Comparison of ENCODE assay signal across 8 cellular contexts in the genomic region with DNA sequence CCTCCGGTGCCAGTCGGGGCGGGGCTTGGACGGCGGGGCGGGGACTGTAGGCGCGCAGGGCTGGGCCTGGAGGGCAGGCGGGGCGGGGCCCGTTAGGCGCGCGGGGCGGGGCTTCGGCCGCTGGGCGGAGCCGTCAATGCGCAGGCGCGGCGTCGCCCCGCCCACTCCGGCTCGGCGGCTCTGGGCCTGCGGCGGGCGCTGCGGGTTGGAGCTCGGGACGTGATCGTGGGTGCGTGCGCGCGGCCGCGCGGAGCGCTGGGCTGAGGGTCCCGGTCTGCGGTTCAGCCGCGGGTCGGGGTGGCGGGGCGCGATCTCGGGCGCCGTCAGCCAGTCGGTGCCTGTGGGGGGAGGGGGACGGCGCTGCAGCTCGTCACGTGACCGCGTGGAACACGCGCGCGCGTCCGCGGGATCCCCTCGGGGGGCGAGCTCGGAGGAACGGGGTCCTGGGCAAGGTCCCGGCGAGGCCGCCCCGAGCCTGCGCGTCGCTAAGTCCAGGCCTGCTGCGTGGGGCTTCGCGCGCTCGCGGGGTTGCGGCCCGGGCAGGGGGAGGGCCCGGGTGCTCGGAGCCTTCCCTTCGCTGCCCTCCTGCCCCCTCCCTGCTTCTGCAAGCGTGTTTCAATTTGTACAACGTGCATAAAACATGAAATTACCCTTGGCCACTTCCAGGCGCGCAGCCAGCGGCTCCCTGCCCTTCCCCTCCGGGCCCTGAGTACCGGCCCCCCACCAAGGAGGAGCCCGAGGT. TPM values are rescaled to one million over a fixed set of nuclear protein-coding genes. Genes with fewer than 3 reads are reported as not detected.
A peak's percentile ranks its signal among the peaks of the same experiment; 100 is the strongest.
DNase-seq lines count a peak whose midpoint lies in the region; ATAC-seq, FAIRE-seq and TF ChIP-seq lines count a peak whose summit lies in the region.

A gene (plus strand): TSS at position 164 of the 742 bp plus-strand sequence. CDS start 595 bp downstream, outside the sequence.

- H3K4me1 ChIP-seq in keratinocyte (ENCODE audit: control insufficient read depth, extremely low read depth, insufficient read depth, low read length) = peaks cover 24% of the 10 kb centered on the region

- peak within 1 kb of the TSS; percentile 71 for H3K4me3 Mint-ChIP-seq in central memory CD8-positive, alpha-beta T cell

- no peaks in the 10 kb centered on the region for H3K79me2 ChIP-seq in keratinocyte (ENCODE audit: control insufficient read depth, insufficient read depth, low read length)

- peak within 1 kb of the TSS; percentile 70 for H2AFZ ChIP-seq in keratinocyte (ENCODE audit: control insufficient read depth, low read length)

- no peaks in the 10 kb centered on the region for H3K27me3 ChIP-seq in keratinocyte (ENCODE audit: control insufficient read depth, extremely low read depth, insufficient read depth, low read length)

- DNase-seq in AG08396 (ENCODE audit: low spot score) = peak; percentile 99
- DNase-seq in NCI-H446 (lab: John Stamatoyannopoulos, UW) = peak; percentile 48 to 91
- DNase-seq in central memory CD8-positive, alpha-beta T cell (ENCODE audit: low spot score in 2 of 2) = peak; percentile 84 to 90
- no peak for DNase-seq in keratinocyte (ENCODE audit: low read depth, low spot score)
- peak; percentile 89 to 94 (median 94) for DNase-seq in stimulated activated CD4-positive, alpha-beta T cell treated with anti-CD3 and anti-CD28 coated beads, Interleukin-12 subunit alpha, Interleukin-12 subunit beta, amount 100 ng/mL, for 48 hours (ENCODE audit: low read depth in 2 of 3, low spot score in 1 of 3)

- dilution Hi-C loops in keratinocyte (cut with MboI; ENCODE audit: extremely low pct_ligation_motif_present, low sequenced_read_pairs) = no loop called here

- TF ChIP-seq CTCF in keratinocyte (optimal IDR thresholded peaks at IDR 0.05 in 1 of 3, IDR thresholded peaks at IDR 0.05 in 1 of 3, conservative IDR thresholded peaks at IDR 0.05 in 1 of 3; ENCODE audit: extremely low read depth in 1 of 3, insufficient read depth in 2 of 3, low read length in 3 of 3) = no peak

- peaks cover 28% of the 10 kb centered on the region for H3K4me1 Mint-ChIP-seq in central memory CD8-positive, alpha-beta T cell

- peaks cover 2% of the 10 kb centered on the region for H3K9me1 ChIP-seq in keratinocyte (ENCODE audit: control insufficient read depth, extremely low read depth, insufficient read depth, low read length)

- peak within 1 kb of the TSS; percentile 64 for H3K27ac Mint-ChIP-seq in central memory CD8-positive, alpha-beta T cell (ENCODE audit: low read depth)

- peak within 1 kb of the TSS; percentile 75 for H3K27ac ChIP-seq in keratinocyte (ENCODE audit: control insufficient read depth, insufficient read depth, low read length)

- peak within 1 kb of the TSS; percentile 84 for H3K9ac ChIP-seq in keratinocyte (ENCODE audit: control insufficient read depth, extremely low read depth, insufficient read depth, low read length)

- H3K9me3 Mint-ChIP-seq in central memory CD8-positive, alpha-beta T cell = no peaks in the 10 kb centered on the region

- no peaks in the 10 kb centered on the region for H3K27me3 Mint-ChIP-seq in central memory CD8-positive, alpha-beta T cell

- H3K9me3 ChIP-seq in keratinocyte (ENCODE audit: control insufficient read depth, low read depth, low read length) = no peaks in the 10 kb centered on the region

- no peak for FAIRE-seq in keratinocyte (lab: Jason Lieb, UNC)

- H3K36me3 Mint-ChIP-seq in central memory CD8-positive, alpha-beta T cell (ENCODE audit: insufficient read depth) = peaks cover 10% of the 10 kb centered on the region

- H3K4me2 ChIP-seq in keratinocyte (ENCODE audit: control insufficient read depth, extremely low read depth, insufficient read depth, low read depth, low read length) = peak within 1 kb of the TSS; percentile 81

- H3K4me3 ChIP-seq in keratinocyte (ENCODE audit: control insufficient read depth in 2 of 3, extremely low read depth in 1 of 3, insufficient read depth in 2 of 3, low read depth in 1 of 3, low read length in 3 of 3) = peak within 1 kb of the TSS; percentile 73 to 79 (median 79)

- no peaks in the 10 kb centered on the region for H3K36me3 ChIP-seq in keratinocyte (ENCODE audit: control insufficient read depth in 2 of 2, extremely low read depth in 1 of 2, insufficient read depth in 2 of 2, low read length in 2 of 2)

- ATAC-seq in GM19023 (IDR thresholded peaks at IDR 0.05; ENCODE audit: unreplicated experiment) (peak; percentile 89), HG03196 (IDR thresholded peaks at IDR 0.05; ENCODE audit: unreplicated experiment) (peak; percentile 76)
- ATAC-seq in activated CD4-positive, CD25-positive, alpha-beta regulatory T cell treated with anti-CD3 and anti-CD28 coated beads, Interleukin-2, amount 50 U/mL, for 24 hours = peak; percentile 87 to 90
- peak; percentile 87 for ATAC-seq in central memory CD8-positive, alpha-beta T cell (replicated peaks; ENCODE audit: extremely low read depth, poor library complexity, severe bottlenecking)

- H4K20me1 ChIP-seq in keratinocyte (ENCODE audit: control insufficient read depth, extremely low read depth, insufficient read depth, low read length) = no peaks in the 10 kb centered on the region

RNA-seq across cellular contexts. Expression of the gene that starts here (rescaled TPM):
- polyA plus RNA-seq in keratinocyte = 5.4 to 10.8 TPM (median 5.8 TPM) in 3 replicates
- 5.2 TPM for polyA plus RNA-seq in keratinocyte (2011; ENCODE audit: low read depth)
- 1.8 and 3.6 TPM in 2 replicates for polyA plus RNA-seq in keratinocyte (2011; cell fraction: cytosol; rRNA removed)
- 36.2 and 50.0 TPM in 2 replicates for polyA plus RNA-seq in keratinocyte (2011; cell fraction: nucleus; rRNA removed)
- 9.2 and 12.3 TPM in 2 replicates for polyA plus RNA-seq in keratinocyte (2012; ENCODE audit: low replicate concordance)
- polyA minus RNA-seq in keratinocyte = 5.4 to 14.3 TPM (median 9.4 TPM) in 3 replicates
- 7.3 TPM for polyA minus RNA-seq in keratinocyte (2011; cell fraction: cytosol; rRNA and poly(A)+ RNA removed)
- 10.9 and 11.3 TPM in 2 replicates for polyA minus RNA-seq in keratinocyte (2011; cell fraction: nucleus; rRNA and poly(A)+ RNA removed)
